5 cellular contexts compared by ENCODE assay signal in the genomic region with DNA sequence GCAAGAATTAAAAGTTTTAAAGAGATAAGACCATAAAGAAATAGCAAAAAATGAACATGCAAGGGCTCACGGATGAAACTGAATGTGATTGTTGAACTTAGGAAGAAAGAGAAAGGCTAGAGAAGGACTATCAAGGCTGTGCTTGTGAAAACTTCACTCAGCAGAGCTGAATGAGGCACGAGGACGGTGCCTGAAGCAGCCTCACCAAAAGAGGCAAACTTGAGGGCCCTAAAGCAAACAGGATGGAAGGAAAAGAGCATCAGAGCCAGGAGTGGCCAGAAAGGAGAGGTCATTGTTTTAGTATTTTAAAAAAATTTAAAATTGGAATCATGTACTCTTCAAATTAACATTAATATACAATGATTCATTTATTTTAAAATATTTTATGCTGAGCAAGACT.
"Had no signal": no experiment of that assay in that cellular context is flagged by ENCODE, and none has a peak within 500 bp of the region (broad histone marks: within the 10 kb centered on the region; RNA-seq: fewer than 3 reads in every experiment).

No MANE protein-coding gene starts in this region.

- DNase-seq: GOT3, H9, HCEC 1CT, IMR-90 had no signal

- H3K4me3 Mint-ChIP-seq: H9 had no signal

- H3K4me3 ChIP-seq: K562 had no signal

- ATAC-seq: K562 had no signal

- H3K27ac Mint-ChIP-seq: H9 had no signal
